Comparison of ENCODE assay signal across 14 cellular contexts in the genomic region with DNA sequence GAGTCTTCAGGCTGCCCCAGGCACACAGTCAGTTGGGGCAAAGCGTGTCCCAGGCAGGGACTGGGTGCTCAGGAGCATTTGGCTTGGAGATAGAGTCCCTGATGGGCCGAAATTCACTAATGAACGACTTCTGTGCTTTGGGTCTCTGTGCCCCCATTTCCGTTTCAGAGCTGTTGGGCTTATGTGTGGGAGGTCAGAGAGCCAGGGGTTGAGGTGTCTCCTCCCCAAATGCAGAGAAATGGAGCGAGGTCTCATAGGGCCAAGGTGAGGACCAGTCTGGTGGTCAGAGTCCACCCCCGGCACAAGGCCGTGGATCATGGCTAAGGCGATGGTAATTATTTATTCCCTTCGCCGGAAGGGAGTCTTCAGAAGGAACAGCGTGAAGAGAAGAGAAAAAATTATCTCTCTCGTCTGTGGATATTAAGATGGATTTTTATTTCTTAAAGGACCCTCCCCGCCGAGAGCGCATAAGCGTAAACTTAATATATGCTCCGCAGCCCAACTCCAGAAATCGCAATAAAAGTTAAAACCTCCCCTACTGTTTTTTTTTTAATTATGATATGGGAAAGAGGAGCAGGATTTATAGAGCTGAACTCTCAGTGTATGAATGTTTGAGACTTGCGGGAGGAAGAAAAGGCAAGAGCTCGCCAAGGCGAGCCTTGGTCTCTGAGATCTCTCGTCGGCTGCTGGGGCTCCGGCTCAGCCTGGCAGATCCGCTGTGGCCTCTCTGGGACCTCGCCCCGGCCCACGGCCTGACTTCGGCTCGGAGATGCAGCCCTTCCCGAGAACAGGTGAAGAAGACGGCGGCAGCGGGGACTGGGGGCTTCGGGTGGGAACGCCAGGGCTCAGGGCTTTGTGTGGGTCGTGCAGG. TPM values are rescaled to one million over a fixed set of nuclear protein-coding genes. Genes with fewer than 3 reads are reported as not detected.
A peak's percentile ranks its signal among the peaks of the same experiment; 100 is the strongest.
DNase-seq lines count a peak whose midpoint lies in the region; ATAC-seq and TF ChIP-seq lines count a peak whose summit lies in the region.
"Had no signal": no experiment of that assay in that cellular context is flagged by ENCODE, and none has a peak within 500 bp of the region (broad histone marks: within the 10 kb centered on the region; RNA-seq: fewer than 3 reads in every experiment).

No MANE protein-coding gene starts in this region.

- H3K4me1 Mint-ChIP-seq in activated naive CD4-positive, alpha-beta T cell treated with anti-CD3 and anti-CD28 coated beads, Interleukin-2, amount 50 U/mL, for 24 hours, result peaks cover 57% of the 10 kb centered on the region
- H3K4me1 Mint-ChIP-seq in activated T-helper 2 cell treated with anti-CD3 and anti-CD28 coated beads, Interferon-gamma antibody, Interleukin-2, Interleukin-4, amounts not matched to agents 10 μg/mL and 5 μg/mL and 100 μg/mL, durations not matched to agents 14 hours and 24 hours and 36 hours (ENCODE audit: low read depth), result peaks cover 28% of the 10 kb centered on the region

- H3K27ac Mint-ChIP-seq in activated naive CD4-positive, alpha-beta T cell treated with anti-CD3 and anti-CD28 coated beads, Interleukin-2, amount 50 U/mL, for 24 hours, result peak overlapping the region; percentile 32
- H3K27ac Mint-ChIP-seq in activated T-helper 2 cell treated with anti-CD3 and anti-CD28 coated beads, Interferon-gamma antibody, Interleukin-2, Interleukin-4, amounts not matched to agents 10 μg/mL and 5 μg/mL and 100 μg/mL, durations not matched to agents 14 hours and 24 hours and 36 hours, result peak overlapping the region; percentile 52

- no peaks in the 10 kb centered on the region for H3K9me3 Mint-ChIP-seq in activated naive CD4-positive, alpha-beta T cell treated with anti-CD3 and anti-CD28 coated beads, Interleukin-2, amount 50 U/mL, for 24 hours
- H3K9me3 Mint-ChIP-seq in activated T-helper 2 cell treated with anti-CD3 and anti-CD28 coated beads, Interferon-gamma antibody, Interleukin-2, Interleukin-4, amounts not matched to agents 10 μg/mL and 5 μg/mL and 100 μg/mL, durations not matched to agents 14 hours and 24 hours and 36 hours, result no peaks in the 10 kb centered on the region

- peaks cover 0 to 96% (median 88%) of the 10 kb centered on the region in 5 donors for H3K4me1 ChIP-seq in subcutaneous abdominal adipose tissue (ENCODE audit: control insufficient read depth in 5 of 5, insufficient read depth in 5 of 5, low read length in 5 of 5)

- intact Hi-C loops in activated T-helper 2 cell treated with anti-CD3 and anti-CD28 coated beads, Interferon-gamma antibody, Interleukin-2, Interleukin-4, amounts not matched to agents 10 μg/mL and 5 μg/mL and 100 μg/mL, durations not matched to agents 14 hours and 24 hours and 36 hours (cut with micrococcal nuclease), result loop anchor here (10.0 kb wide), 2 partner anchors 59 to 299 kb away; partner anchors contain the start of gene HOXC13

- DNase-seq in activated naive CD4-positive, alpha-beta T cell treated with Interleukin-2 at 50 U/mL for 16 hours, result no peak
- DNase-seq in activated T-helper 2 cell treated with anti-CD3 and anti-CD28 coated beads, Interferon-gamma antibody, Interleukin-2, Interleukin-4, amounts not matched to agents 10 μg/mL and 5 μg/mL and 100 μg/mL, durations not matched to agents 14 hours and 24 hours and 36 hours (ENCODE audit: low spot score), result no peak
- no peak for DNase-seq in kidney epithelial cell (ENCODE audit: low read depth)
- DNase-seq in COR-L47 (lab: John Stamatoyannopoulos, UW), result no peak
- DNase-seq: hippocampal formation, NCI-H1048 had no signal

- H3K4me3 Mint-ChIP-seq in activated naive CD4-positive, alpha-beta T cell treated with anti-CD3 and anti-CD28 coated beads, Interleukin-2, amount 50 U/mL, for 24 hours, result peak overlapping the region; percentile 39
- no peak overlapping the region for H3K4me3 Mint-ChIP-seq in activated T-helper 2 cell treated with anti-CD3 and anti-CD28 coated beads, Interferon-gamma antibody, Interleukin-2, Interleukin-4, amounts not matched to agents 10 μg/mL and 5 μg/mL and 100 μg/mL, durations not matched to agents 14 hours and 24 hours and 36 hours (ENCODE audit: low read depth)

- no peak for TF ChIP-seq CTCF in kidney epithelial cell (IDR thresholded peaks at IDR 0.05; ENCODE audit: insufficient read depth, low read length, poor library complexity, severe bottlenecking)

- H3K27ac ChIP-seq in subcutaneous abdominal adipose tissue (ENCODE audit: low read depth, low read length), result peak overlapping the region; percentile 98
- H3K27ac ChIP-seq: ascending aorta; BLaER1 treated with 17β-estradiol and CSF1 and Interleukin-3, amounts not matched to agents 10 nM and 100 nM had no signal

- H3K4me3 ChIP-seq in kidney epithelial cell (ENCODE audit: low read depth, low read length) (peak overlapping the region; percentile 52), subcutaneous abdominal adipose tissue (ENCODE audit: low read depth in 1 of 5, low read length in 5 of 5) (peak overlapping the region; percentile 42 to 78 (median 78))
- H3K4me3 ChIP-seq: BLaER1 treated with 17β-estradiol and CSF1 and Interleukin-3, amounts not matched to agents 10 nM and 100 nM; mucosa of descending colon had no signal

- no peaks in the 10 kb centered on the region for H3K9me3 ChIP-seq in subcutaneous abdominal adipose tissue (ENCODE audit: control insufficient read depth in 5 of 5, low read length in 5 of 5)
- H3K9me3 ChIP-seq: ascending aorta, mucosa of descending colon had no signal

- no peak for ATAC-seq in HG03457 (IDR thresholded peaks at IDR 0.05; ENCODE audit: unreplicated experiment)
- ATAC-seq in GM21423 (IDR thresholded peaks at IDR 0.05; ENCODE audit: unreplicated experiment), result no peak

- H3K36me3 Mint-ChIP-seq in activated naive CD4-positive, alpha-beta T cell treated with anti-CD3 and anti-CD28 coated beads, Interleukin-2, amount 50 U/mL, for 24 hours, result no peaks in the 10 kb centered on the region
- no peaks in the 10 kb centered on the region for H3K36me3 Mint-ChIP-seq in activated T-helper 2 cell treated with anti-CD3 and anti-CD28 coated beads, Interferon-gamma antibody, Interleukin-2, Interleukin-4, amounts not matched to agents 10 μg/mL and 5 μg/mL and 100 μg/mL, durations not matched to agents 14 hours and 24 hours and 36 hours (ENCODE audit: low read depth)

- H3K9ac ChIP-seq in subcutaneous abdominal adipose tissue (ENCODE audit: low read length in 5 of 5), result peak overlapping the region in 4 of 5 donors; percentile 41 to 93 (median 46)
- H3K9ac ChIP-seq: BLaER1 treated with 17β-estradiol and CSF1 and Interleukin-3, amounts not matched to agents 10 nM and 100 nM had no signal

- H3K36me3 ChIP-seq in kidney epithelial cell (ENCODE audit: control insufficient read depth, insufficient read depth, low read length) (no peaks in the 10 kb centered on the region), subcutaneous abdominal adipose tissue (ENCODE audit: control insufficient read depth in 5 of 5, insufficient read depth in 5 of 5, low read length in 5 of 5) (no peaks in the 10 kb centered on the region)
- H3K36me3 ChIP-seq: ascending aorta; BLaER1 treated with 17β-estradiol and CSF1 and Interleukin-3, amounts not matched to agents 10 nM and 100 nM had no signal

- H3K27me3 ChIP-seq in kidney epithelial cell (ENCODE audit: control insufficient read depth, insufficient read depth, low read length), result peaks cover 55% of the 10 kb centered on the region
- peaks cover 0 to 71% (median 34%) of the 10 kb centered on the region in 5 donors for H3K27me3 ChIP-seq in subcutaneous abdominal adipose tissue (ENCODE audit: control insufficient read depth in 5 of 5, insufficient read depth in 4 of 5, low read length in 5 of 5)

- H3K27me3 Mint-ChIP-seq in activated naive CD4-positive, alpha-beta T cell treated with anti-CD3 and anti-CD28 coated beads, Interleukin-2, amount 50 U/mL, for 24 hours, result peaks cover 78% of the 10 kb centered on the region
- peaks cover 94% of the 10 kb centered on the region for H3K27me3 Mint-ChIP-seq in activated T-helper 2 cell treated with anti-CD3 and anti-CD28 coated beads, Interferon-gamma antibody, Interleukin-2, Interleukin-4, amounts not matched to agents 10 μg/mL and 5 μg/mL and 100 μg/mL, durations not matched to agents 14 hours and 24 hours and 36 hours (ENCODE audit: low read depth)

RNA-seq across cellular contexts. Expression of gene HOXC9, which starts 6.3 kb away (rescaled TPM):
- total RNA-seq in activated T-helper 2 cell treated with anti-CD3 and anti-CD28 coated beads, Interferon-gamma antibody, Interleukin-2, Interleukin-4, amounts not matched to agents 10 μg/mL and 5 μg/mL and 100 μg/mL, durations not matched to agents 14 hours and 24 hours and 36 hours, result not detected in 2 replicates
- total RNA-seq in kidney epithelial cell, result 12.3 and 15.5 TPM in 2 replicates
- total RNA-seq: activated CD8-positive, alpha-beta memory T cell treated with anti-CD3 and anti-CD28 coated beads for 36 hours; mucosa of descending colon had no signal

RNA-seq across cellular contexts. Expression of gene HOXC10, which starts 8.7 kb away (rescaled TPM):
- not detected in 2 replicates for total RNA-seq in activated T-helper 2 cell treated with anti-CD3 and anti-CD28 coated beads, Interferon-gamma antibody, Interleukin-2, Interleukin-4, amounts not matched to agents 10 μg/mL and 5 μg/mL and 100 μg/mL, durations not matched to agents 14 hours and 24 hours and 36 hours
- total RNA-seq in kidney epithelial cell, result 5.9 and 9.2 TPM in 2 replicates
- total RNA-seq: activated CD8-positive, alpha-beta memory T cell treated with anti-CD3 and anti-CD28 coated beads for 36 hours; ascending aorta; mucosa of descending colon had no signal

RNA-seq across cellular contexts. Expression of gene HOXC8, which starts 15.2 kb away (rescaled TPM):
- total RNA-seq in activated T-helper 2 cell treated with anti-CD3 and anti-CD28 coated beads, Interferon-gamma antibody, Interleukin-2, Interleukin-4, amounts not matched to agents 10 μg/mL and 5 μg/mL and 100 μg/mL, durations not matched to agents 14 hours and 24 hours and 36 hours, result not detected in 2 replicates
- 0.41 and 0.67 TPM in 2 replicates for total RNA-seq in kidney epithelial cell
- total RNA-seq: activated CD8-positive, alpha-beta memory T cell treated with anti-CD3 and anti-CD28 coated beads for 36 hours; mucosa of descending colon had no signal

RNA-seq across cellular contexts. Expression of gene HOTAIR, which starts 18.9 kb away (rescaled TPM):
- total RNA-seq in activated T-helper 2 cell treated with anti-CD3 and anti-CD28 coated beads, Interferon-gamma antibody, Interleukin-2, Interleukin-4, amounts not matched to agents 10 μg/mL and 5 μg/mL and 100 μg/mL, durations not matched to agents 14 hours and 24 hours and 36 hours, result not detected in 2 replicates
- total RNA-seq in kidney epithelial cell, result 0.46 and 0.55 TPM in 2 replicates
- total RNA-seq: activated CD8-positive, alpha-beta memory T cell treated with anti-CD3 and anti-CD28 coated beads for 36 hours; ascending aorta; mucosa of descending colon had no signal

RNA-seq across cellular contexts. Expression of gene HOXC11, which starts 20.7 kb away (rescaled TPM):
- total RNA-seq in activated T-helper 2 cell treated with anti-CD3 and anti-CD28 coated beads, Interferon-gamma antibody, Interleukin-2, Interleukin-4, amounts not matched to agents 10 μg/mL and 5 μg/mL and 100 μg/mL, durations not matched to agents 14 hours and 24 hours and 36 hours, result not detected in 2 replicates
- 0.58 and 0.96 TPM in 2 replicates for total RNA-seq in kidney epithelial cell
- total RNA-seq: activated CD8-positive, alpha-beta memory T cell treated with anti-CD3 and anti-CD28 coated beads for 36 hours; mucosa of descending colon had no signal

Comparison
In these comparisons a context has a peak if more than half of its experiments do, and no peak if none do; other contexts are left out.
1. RNA of gene HOXC9, which starts 6.3 kb away (total RNA-seq): 12.3 to 15.5 TPM in kidney epithelial cell; not detected in activated T-helper 2 cell treated with anti-CD3 and anti-CD28 coated beads, Interferon-gamma antibody, Interleukin-2, Interleukin-4, amounts not matched to agents 10 μg/mL and 5 μg/mL and 100 μg/mL, durations not matched to agents 14 hours and 24 hours and 36 hours; every median in the first group is over 10 times any median in the second.